Comparison of ENCODE assay signal across 1 cellular context in the genomic region with DNA sequence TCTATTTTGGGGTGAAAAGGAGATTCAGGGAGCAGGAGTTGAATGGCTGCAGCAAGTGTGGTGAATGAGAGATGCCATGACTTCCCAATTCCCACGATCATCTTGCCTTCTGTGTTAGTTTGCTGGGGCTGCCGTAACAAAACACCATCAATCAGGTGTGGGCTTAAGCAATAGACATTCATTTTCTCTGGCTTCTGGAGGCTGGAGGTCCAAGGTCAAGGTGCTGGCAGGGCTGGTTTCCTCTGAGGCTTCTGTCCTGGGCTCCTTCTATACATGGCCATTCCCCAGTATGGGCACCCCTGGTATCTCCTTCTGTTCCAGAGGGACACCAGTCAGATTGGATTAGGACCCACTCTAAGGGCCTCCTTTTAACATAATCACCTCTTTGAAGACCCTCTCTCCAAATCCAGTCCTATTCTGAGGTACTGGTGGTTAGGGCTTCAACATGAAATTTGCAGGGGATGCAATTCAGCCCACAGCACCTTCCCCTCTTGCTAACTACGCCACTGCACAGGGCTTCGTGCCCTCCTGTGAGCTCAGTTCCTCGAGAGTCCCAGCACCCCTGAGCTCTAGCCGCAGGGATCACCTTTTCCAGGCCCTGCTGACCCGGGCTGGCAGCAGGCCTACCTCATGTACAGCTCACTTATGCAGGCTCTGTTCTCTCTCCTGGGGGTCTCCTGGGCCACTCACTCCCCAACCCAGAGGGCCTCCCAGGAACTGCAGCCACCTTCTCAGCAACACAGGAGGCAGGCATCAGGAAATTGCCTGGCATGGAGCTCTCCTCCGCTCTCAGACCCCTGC.
TF ChIP-seq lines count a peak whose summit lies in the region.

No MANE protein-coding gene starts in this region.

TF ChIP-seq in HepG2, 621 proteins besides CTCF, POLR2A, EP300 and RAD21:
- TF ChIP-seq ZNF335 (CRISPR knock-in tag; IDR thresholded peaks at IDR 0.05) (no peak), ZNF317 (CRISPR knock-in tag; IDR thresholded peaks at IDR 0.05) (no peak), ZSCAN22 (CRISPR knock-in tag; IDR thresholded peaks at IDR 0.05) (no peak), ZNF567 (CRISPR knock-in tag; IDR thresholded peaks at IDR 0.05; ENCODE audit: borderline replicate concordance) (no peak), ZNF709 (CRISPR knock-in tag; IDR thresholded peaks at IDR 0.05) (no peak), ZNF816 (CRISPR knock-in tag; IDR thresholded peaks at IDR 0.05; ENCODE audit: borderline replicate concordance) (no peak), PHF5A (CRISPR knock-in tag; IDR thresholded peaks at IDR 0.05; ENCODE audit: low read depth, unreplicated experiment) (no peak), NR2C2 (CRISPR knock-in tag; IDR thresholded peaks at IDR 0.05; ENCODE audit: borderline replicate concordance) (no peak)
- TF ChIP-seq, protein P1, sequence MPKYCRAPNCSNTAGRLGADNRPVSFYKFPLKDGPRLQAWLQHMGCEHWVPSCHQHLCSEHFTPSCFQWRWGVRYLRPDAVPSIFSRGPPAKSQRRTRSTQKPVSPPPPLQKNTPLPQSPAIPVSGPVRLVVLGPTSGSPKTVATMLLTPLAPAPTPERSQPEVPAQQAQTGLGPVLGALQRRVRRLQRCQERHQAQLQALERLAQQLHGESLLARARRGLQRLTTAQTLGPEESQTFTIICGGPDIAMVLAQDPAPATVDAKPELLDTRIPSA (CRISPR knock-in tag; IDR thresholded peaks at IDR 0.05; ENCODE audit: borderline replicate concordance) = no peak
- TF ChIP-seq, protein P2, sequence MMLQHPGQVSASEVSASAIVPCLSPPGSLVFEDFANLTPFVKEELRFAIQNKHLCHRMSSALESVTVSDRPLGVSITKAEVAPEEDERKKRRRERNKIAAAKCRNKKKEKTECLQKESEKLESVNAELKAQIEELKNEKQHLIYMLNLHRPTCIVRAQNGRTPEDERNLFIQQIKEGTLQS (CRISPR knock-in tag; IDR thresholded peaks at IDR 0.05) = no peak
- TF ChIP-seq, protein P3, sequence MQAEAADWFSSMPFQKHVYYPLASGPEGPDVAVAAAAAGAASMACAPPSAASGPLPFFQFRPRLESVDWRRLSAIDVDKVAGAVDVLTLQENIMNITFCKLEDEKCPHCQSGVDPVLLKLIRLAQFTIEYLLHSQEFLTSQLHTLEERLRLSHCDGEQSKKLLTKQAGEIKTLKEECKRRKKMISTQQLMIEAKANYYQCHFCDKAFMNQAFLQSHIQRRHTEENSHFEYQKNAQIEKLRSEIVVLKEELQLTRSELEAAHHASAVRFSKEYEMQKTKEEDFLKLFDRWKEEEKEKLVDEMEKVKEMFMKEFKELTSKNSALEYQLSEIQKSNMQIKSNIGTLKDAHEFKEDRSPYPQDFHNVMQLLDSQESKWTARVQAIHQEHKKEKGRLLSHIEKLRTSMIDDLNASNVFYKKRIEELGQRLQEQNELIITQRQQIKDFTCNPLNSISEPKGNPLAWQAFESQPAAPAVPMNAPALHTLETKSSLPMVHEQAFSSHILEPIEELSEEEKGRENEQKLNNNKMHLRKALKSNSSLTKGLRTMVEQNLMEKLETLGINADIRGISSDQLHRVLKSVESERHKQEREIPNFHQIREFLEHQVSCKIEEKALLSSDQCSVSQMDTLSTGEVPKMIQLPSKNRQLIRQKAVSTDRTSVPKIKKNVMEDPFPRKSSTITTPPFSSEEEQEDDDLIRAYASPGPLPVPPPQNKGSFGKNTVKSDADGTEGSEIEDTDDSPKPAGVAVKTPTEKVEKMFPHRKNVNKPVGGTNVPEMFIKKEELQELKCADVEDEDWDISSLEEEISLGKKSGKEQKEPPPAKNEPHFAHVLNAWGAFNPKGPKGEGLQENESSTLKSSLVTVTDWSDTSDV (CRISPR knock-in tag; IDR thresholded peaks at IDR 0.05) = no peak
